In genomic region chr4:16914208-16914607, GRCh38 we compare ENCODE assay signal across 10 cellular contexts. TPM values are rescaled to one million over a fixed set of nuclear protein-coding genes. Genes with fewer than 3 reads are reported as not detected.
DNase-seq lines count a peak whose midpoint lies in the region; ATAC-seq and TF ChIP-seq lines count a peak whose summit lies in the region.
"Had no signal": no experiment of that assay in that cellular context is flagged by ENCODE, and none has a peak within 500 bp of the region (broad histone marks: within the 10 kb centered on the region; RNA-seq: fewer than 3 reads in every experiment).

No MANE protein-coding gene starts in this region.

- CTCF ChIA-PET in SK-N-SH (lab: Yijun Ruan, JAX), result interaction anchor here (0.6 to 1.3 kb wide), 3 partner anchors 24 to 410 kb away, joined by 3 to 5 read pairs (median 4); no protein-coding TSS in a partner anchor

- H3K9ac ChIP-seq in SK-N-SH, result no peak overlapping the region

- TF ChIP-seq CTCF in SK-N-SH (IDR thresholded peaks at IDR 0.05), result peak; percentile 50
- peak; percentile 61 for TF ChIP-seq CTCF in fibroblast of pulmonary artery (IDR thresholded peaks at IDR 0.05; ENCODE audit: low read length, missing control alignments)

- TF ChIP-seq EP300 in SK-N-SH (IDR thresholded peaks at IDR 0.05; ENCODE audit: borderline replicate concordance in 1 of 2, low read depth in 1 of 2, low read length in 1 of 2), result no peak

- TF ChIP-seq RAD21 in SK-N-SH (IDR thresholded peaks at IDR 0.05; ENCODE audit: low read length), result peak; percentile 62

- H3K27ac ChIP-seq in SK-N-SH (ENCODE audit: low read depth in 2 of 2, low read length in 1 of 2), result no peak overlapping the region

- no peaks in the 10 kb centered on the region for H3K4me1 ChIP-seq in SK-N-SH (ENCODE audit: control insufficient read depth in 1 of 2, insufficient read depth in 2 of 2, low read depth in 1 of 2, low read length in 1 of 2)

- H2AFZ ChIP-seq in SK-N-SH (ENCODE audit: low read depth), result no peak overlapping the region

- H3K4me2 ChIP-seq in SK-N-SH, result no peak overlapping the region

- H3K36me3 ChIP-seq in SK-N-SH (replicated peaks in 1 of 2; ENCODE audit: control insufficient read depth in 1 of 2, insufficient read depth in 2 of 2, low read length in 1 of 2), result no peaks in the 10 kb centered on the region

- intact Hi-C loops in sciatic nerve (cut with DNase I), result no loop called here

- H3K79me2 ChIP-seq in SK-N-SH (ENCODE audit: insufficient read depth), result no peaks in the 10 kb centered on the region

- no peaks in the 10 kb centered on the region for H3F3A ChIP-seq in SK-N-SH (replicated peaks; ENCODE audit: insufficient read depth)

- 60% methylated on average over 1 of the region's 1 CpG for WGBS in SK-N-SH (ENCODE audit: low lambda C conversion rate)

- no peaks in the 10 kb centered on the region for H3K9me3 ChIP-seq in SK-N-SH

- no peaks in the 10 kb centered on the region for H3K9me2 ChIP-seq in SK-N-SH

- DNase-seq in HCEC 1CT (peak; percentile 32), SK-N-SH (peak; percentile 7), fibroblast of pulmonary artery (ENCODE audit: low read depth) (peak; percentile 65), sciatic nerve (ENCODE audit: low spot score) (no peak), COLO668 (lab: John Stamatoyannopoulos, UW; ENCODE audit: unreplicated experiment) (no peak), NK-92 (lab: John Stamatoyannopoulos, UW; ENCODE audit: unreplicated experiment) (no peak), NOMO-1 (lab: John Stamatoyannopoulos, UW; ENCODE audit: unreplicated experiment in 2 of 2) (no peak)
- DNase-seq: activated naive CD4-positive, alpha-beta T cell treated with anti-CD3 and anti-CD28 coated beads, Interleukin-2, amount 10 ng/mL, durations not matched to agents 7 days and 5 days; erythroblast had no signal

- ATAC-seq in sciatic nerve, result peak; percentile 73

- POLR2A ChIA-PET in SK-N-SH (lab: Yijun Ruan, JAX), result no interaction called here

- H3K4me3 ChIP-seq in SK-N-SH (ENCODE audit: low read depth in 2 of 2, low read length in 1 of 2) (no peak overlapping the region), fibroblast of pulmonary artery (replicated peaks; ENCODE audit: low read depth, low read length) (no peak overlapping the region)

- H4K20me1 ChIP-seq in SK-N-SH (ENCODE audit: insufficient read depth), result no peaks in the 10 kb centered on the region

- H3K27me3 ChIP-seq in SK-N-SH (ENCODE audit: insufficient read depth), result no peaks in the 10 kb centered on the region

TF ChIP-seq in SK-N-SH, 30 proteins besides CTCF, POLR2A, EP300 and RAD21:
- TF ChIP-seq, protein P1, sequence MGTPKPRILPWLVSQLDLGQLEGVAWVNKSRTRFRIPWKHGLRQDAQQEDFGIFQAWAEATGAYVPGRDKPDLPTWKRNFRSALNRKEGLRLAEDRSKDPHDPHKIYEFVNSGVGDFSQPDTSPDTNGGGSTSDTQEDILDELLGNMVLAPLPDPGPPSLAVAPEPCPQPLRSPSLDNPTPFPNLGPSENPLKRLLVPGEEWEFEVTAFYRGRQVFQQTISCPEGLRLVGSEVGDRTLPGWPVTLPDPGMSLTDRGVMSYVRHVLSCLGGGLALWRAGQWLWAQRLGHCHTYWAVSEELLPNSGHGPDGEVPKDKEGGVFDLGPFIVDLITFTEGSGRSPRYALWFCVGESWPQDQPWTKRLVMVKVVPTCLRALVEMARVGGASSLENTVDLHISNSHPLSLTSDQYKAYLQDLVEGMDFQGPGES (IDR thresholded peaks at IDR 0.05; ENCODE audit: low read depth, low read length), result no peak
- TF ChIP-seq ZBTB33 (IDR thresholded peaks at IDR 0.05; ENCODE audit: borderline replicate concordance, low read depth) (no peak), SMC3 (IDR thresholded peaks at IDR 0.05; ENCODE audit: low read depth, low read length) (peak; percentile 39; the same call in 1 of the 2 replicates)
TF ChIP-seq in SK-N-SH: peak in this region for 1.

RNA-seq across cellular contexts. Expression of gene LDB2, which starts 15.8 kb away (rescaled TPM):
- polyA plus RNA-seq in SK-N-SH (2012; rRNA removed), result 11.0 and 18.5 TPM in 2 replicates
- 9.3 and 12.4 TPM in 2 replicates for polyA plus RNA-seq in SK-N-SH (2012; cell fraction: cytosol; rRNA removed)
- polyA plus RNA-seq in SK-N-SH (2012; cell fraction: nucleus; rRNA removed), result 9.8 and 14.2 TPM in 2 replicates
- 104 TPM for total RNA-seq in sciatic nerve
- polyA plus RNA-seq: IgD-negative memory B cell had no signal

Comparison
In these comparisons a context has a peak if more than half of its experiments do, and no peak if none do; other contexts are left out.
1. DNase-seq: peak in HCEC 1CT (single experiment), SK-N-SH (single experiment) and fibroblast of pulmonary artery (single experiment); none in sciatic nerve (single experiment), COLO668 (single experiment), NK-92 (single experiment) and NOMO-1 (0 of 2).